Comparison of ENCODE assay signal across 18 cellular contexts in genomic region chr18:79425573-79425895, GRCh38. TPM values are rescaled to one million over a fixed set of nuclear protein-coding genes. Genes with fewer than 3 reads are reported as not detected.
DNase-seq lines count a peak whose midpoint lies in the region; ATAC-seq and TF ChIP-seq lines count a peak whose summit lies in the region.
"Had no signal": no experiment of that assay in that cellular context is flagged by ENCODE, and none has a peak within 500 bp of the region (broad histone marks: within the 10 kb centered on the region; RNA-seq: fewer than 3 reads in every experiment).

No MANE protein-coding gene starts in this region.

- no peaks in the 10 kb centered on the region for H3K27me3 Mint-ChIP-seq in activated naive CD4-positive, alpha-beta T cell treated with anti-CD3 and anti-CD28 coated beads, Interleukin-2, amount 50 U/mL, for 24 hours
- no peaks in the 10 kb centered on the region for H3K27me3 Mint-ChIP-seq in activated naive CD4-positive, alpha-beta T cell treated with anti-CD3 and anti-CD28 coated beads for 36 hours (ENCODE audit: low read depth)
- no peaks in the 10 kb centered on the region for H3K27me3 Mint-ChIP-seq in activated B cell treated with CpG ODN at 0.5 μM for 24 hours
- H3K27me3 Mint-ChIP-seq in stimulated activated naive B cell treated with anti-CD40 and anti-IgM and Interleukin-4, amounts not matched to agents 10 μg/mL and 1 μg/mL and 100 μg/mL, for 72 hours, result no peaks in the 10 kb centered on the region

- peaks cover 43% of the 10 kb centered on the region for H3K4me1 Mint-ChIP-seq in activated naive CD4-positive, alpha-beta T cell treated with anti-CD3 and anti-CD28 coated beads, Interleukin-2, amount 50 U/mL, for 24 hours
- H3K4me1 Mint-ChIP-seq in activated naive CD4-positive, alpha-beta T cell treated with anti-CD3 and anti-CD28 coated beads for 36 hours (ENCODE audit: low read depth), result peaks cover 34% of the 10 kb centered on the region
- peaks cover 40% of the 10 kb centered on the region for H3K4me1 Mint-ChIP-seq in activated B cell treated with CpG ODN at 0.5 μM for 24 hours
- peaks cover 31 to 76% of the 10 kb centered on the region in 2 donors for H3K4me1 Mint-ChIP-seq in stimulated activated naive B cell treated with anti-CD40 and anti-IgM and Interleukin-4, amounts not matched to agents 10 μg/mL and 1 μg/mL and 100 μg/mL, for 72 hours

- TF ChIP-seq CTCF in activated B cell treated with CpG ODN at 0.5 μM for 24 hours (IDR thresholded peaks at IDR 0.05), result no peak

- POLR2A ChIA-PET in activated B cell treated with CpG ODN at 0.5 μM for 24 hours (lab: Charles Lee), result no interaction called here

- DNase-seq in activated naive CD4-positive, alpha-beta T cell treated with anti-CD3 and anti-CD28 coated beads for 36 hours, result no peak
- DNase-seq in activated B cell treated with CpG ODN at 0.5 μM for 24 hours (no peak), left kidney (ENCODE audit: low read depth, low spot score) (peak; percentile 80), AG08396 (ENCODE audit: low spot score) (no peak), NCI-H2081 treated with DMSO at 0.1 percent for 48 hours (lab: John Stamatoyannopoulos, UW) (no peak)
- DNase-seq in stimulated activated naive B cell treated with anti-CD40 and anti-IgM and Interleukin-4, amounts not matched to agents 10 μg/mL and 1 μg/mL and 100 μg/mL, for 72 hours, result no peak
- DNase-seq: amygdala; central memory CD4-positive, alpha-beta T cell; erythroblast; HCEC 1CT; KG1; NCI-H2227 treated with DMSO at 0.1 percent for 48 hours; RPMI8226; stimulated activated CD4-positive, alpha-beta T cell treated with anti-CD3 and anti-CD28 coated beads, Interleukin-12 subunit alpha, Interleukin-12 subunit beta, amount 100 ng/mL, for 4 hours; stimulated activated CD4-positive, alpha-beta T cell treated with anti-CD3 and anti-CD28 coated beads, Interleukin-4, amount 100 ng/mL, for 4 hours had no signal

- intact Hi-C loops in activated naive CD4-positive, alpha-beta T cell treated with anti-CD3 and anti-CD28 coated beads for 36 hours (cut with micrococcal nuclease), result no loop called here
- intact Hi-C loops in activated B cell treated with CpG ODN at 0.5 μM for 24 hours (cut with micrococcal nuclease), result no loop called here

- no peak overlapping the region for H3K4me3 Mint-ChIP-seq in activated naive CD4-positive, alpha-beta T cell treated with anti-CD3 and anti-CD28 coated beads, Interleukin-2, amount 50 U/mL, for 24 hours
- H3K4me3 Mint-ChIP-seq in activated naive CD4-positive, alpha-beta T cell treated with anti-CD3 and anti-CD28 coated beads for 36 hours, result no peak overlapping the region
- H3K4me3 Mint-ChIP-seq in activated B cell treated with CpG ODN at 0.5 μM for 24 hours, result no peak overlapping the region
- no peak overlapping the region for H3K4me3 Mint-ChIP-seq in stimulated activated naive B cell treated with anti-CD40 and anti-IgM and Interleukin-4, amounts not matched to agents 10 μg/mL and 1 μg/mL and 100 μg/mL, for 72 hours

- no peak for ATAC-seq in activated B cell treated with CpG ODN at 0.5 μM for 24 hours (ENCODE audit: low read depth)
- no peak for ATAC-seq in stimulated activated naive B cell treated with anti-CD40 and anti-IgM and Interleukin-4, amounts not matched to agents 10 μg/mL and 1 μg/mL and 100 μg/mL, for 72 hours (replicated peaks)
- ATAC-seq in GM21576 (IDR thresholded peaks at IDR 0.05; ENCODE audit: unreplicated experiment), result no peak

- peak overlapping the region; percentile 41 for H3K27ac Mint-ChIP-seq in activated naive CD4-positive, alpha-beta T cell treated with anti-CD3 and anti-CD28 coated beads, Interleukin-2, amount 50 U/mL, for 24 hours
- H3K27ac Mint-ChIP-seq in activated naive CD4-positive, alpha-beta T cell treated with anti-CD3 and anti-CD28 coated beads for 36 hours, result no peak overlapping the region
- peak overlapping the region; percentile 50 for H3K27ac Mint-ChIP-seq in activated B cell treated with CpG ODN at 0.5 μM for 24 hours
- peak overlapping the region; percentile 83 for H3K27ac Mint-ChIP-seq in stimulated activated naive B cell treated with anti-CD40 and anti-IgM and Interleukin-4, amounts not matched to agents 10 μg/mL and 1 μg/mL and 100 μg/mL, for 72 hours

- CTCF ChIA-PET in activated naive CD4-positive, alpha-beta T cell treated with anti-CD3 and anti-CD28 coated beads for 36 hours (lab: Charles Lee), result no interaction called here
- CTCF ChIA-PET in activated B cell treated with CpG ODN at 0.5 μM for 24 hours (lab: Charles Lee), result no interaction called here

- peaks cover 11% of the 10 kb centered on the region for H3K36me3 Mint-ChIP-seq in activated naive CD4-positive, alpha-beta T cell treated with anti-CD3 and anti-CD28 coated beads, Interleukin-2, amount 50 U/mL, for 24 hours
- peaks cover 28% of the 10 kb centered on the region for H3K36me3 Mint-ChIP-seq in activated naive CD4-positive, alpha-beta T cell treated with anti-CD3 and anti-CD28 coated beads for 36 hours (ENCODE audit: low read depth)
- peaks cover 55% of the 10 kb centered on the region for H3K36me3 Mint-ChIP-seq in activated B cell treated with CpG ODN at 0.5 μM for 24 hours (ENCODE audit: low read depth)
- H3K36me3 Mint-ChIP-seq in stimulated activated naive B cell treated with anti-CD40 and anti-IgM and Interleukin-4, amounts not matched to agents 10 μg/mL and 1 μg/mL and 100 μg/mL, for 72 hours, result peaks cover 40 to 50% of the 10 kb centered on the region in 2 donors

- no peaks in the 10 kb centered on the region for H3K9me3 Mint-ChIP-seq in activated naive CD4-positive, alpha-beta T cell treated with anti-CD3 and anti-CD28 coated beads, Interleukin-2, amount 50 U/mL, for 24 hours
- H3K9me3 Mint-ChIP-seq in activated naive CD4-positive, alpha-beta T cell treated with anti-CD3 and anti-CD28 coated beads for 36 hours, result no peaks in the 10 kb centered on the region
- H3K9me3 Mint-ChIP-seq in activated B cell treated with CpG ODN at 0.5 μM for 24 hours, result no peaks in the 10 kb centered on the region
- H3K9me3 Mint-ChIP-seq in stimulated activated naive B cell treated with anti-CD40 and anti-IgM and Interleukin-4, amounts not matched to agents 10 μg/mL and 1 μg/mL and 100 μg/mL, for 72 hours, result no peaks in the 10 kb centered on the region

RNA-seq across cellular contexts. Expression of gene NFATC1, which starts 29.8 kb away (rescaled TPM):
- total RNA-seq in activated naive CD4-positive, alpha-beta T cell treated with anti-CD3 and anti-CD28 coated beads for 36 hours, result 10 to 100 TPM; 77.8 to 79.4 TPM
- 49.0 and 52.6 TPM in 2 replicates for total RNA-seq in activated B cell treated with CpG ODN at 0.5 μM for 24 hours
- total RNA-seq: HT-29 had no signal
